ENCODE assay signal across 8 cellular contexts in the genomic region with DNA sequence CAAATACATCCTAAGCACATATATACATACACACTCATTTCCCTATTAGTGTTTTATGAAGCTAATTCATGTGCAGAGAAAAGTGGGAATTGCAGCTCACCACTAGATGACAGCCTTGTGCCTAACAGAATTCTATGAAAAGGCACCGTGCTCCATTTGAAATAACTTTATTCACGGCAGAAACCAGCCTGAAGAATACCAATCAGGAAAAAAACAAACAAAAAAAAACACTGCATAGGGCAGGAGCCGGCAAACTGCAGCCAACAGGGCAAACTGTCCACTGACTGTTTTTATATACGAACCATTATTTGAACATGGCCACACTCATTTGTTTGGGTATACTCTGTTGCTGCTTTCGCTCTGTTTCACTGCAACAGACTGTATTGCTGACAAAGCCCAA. TPM values are rescaled to one million over a fixed set of nuclear protein-coding genes. Genes with fewer than 3 reads are reported as not detected.
DNase-seq lines count a peak whose midpoint lies in the region; ATAC-seq and TF ChIP-seq lines count a peak whose summit lies in the region.

No MANE protein-coding gene starts in this region.

- no peaks in the 10 kb centered on the region for H3K9me3 Mint-ChIP-seq in H9

- H4K8ac ChIP-seq in H9 (replicated peaks; ENCODE audit: insufficient read length, low read depth, low read length): no peak overlapping the region

- no peak for TF ChIP-seq EP300 in ovary (IDR thresholded peaks at IDR 0.05)

- no CpG with 5 or more reads among the region's 5 CpGs for WGBS in H9 (ENCODE audit: extremely low coverage, insufficient read length, low lambda C conversion rate)
- WGBS in ovary, 3 donors: 4 to 9% (median 5%) methylated on average over 5 of the region's 5 CpGs

- H3K23ac ChIP-seq in H9 (ENCODE audit: insufficient read length, low read depth, low read length): no peak overlapping the region

- no peak overlapping the region for H2AK5ac ChIP-seq in H9 (ENCODE audit: insufficient read length, low read length)

- H3T11ph ChIP-seq in H9 (ENCODE audit: low read length): no peak overlapping the region

- H2BK5ac ChIP-seq in H9 (ENCODE audit: insufficient read length, low read length): no peak overlapping the region

- H4K91ac ChIP-seq in H9 (ENCODE audit: insufficient read length, low read depth, low read length): no peak overlapping the region

- H3K23me2 ChIP-seq in H9 (ENCODE audit: insufficient read length, low read depth, low read length, poor library complexity, severe bottlenecking): no peaks in the 10 kb centered on the region

- no peaks in the 10 kb centered on the region for H3K4me1 Mint-ChIP-seq in H9

- CTCF ChIA-PET in RWPE1 (lab: Yijun Ruan, JAX): interaction anchor here (0.6 to 0.9 kb wide), 5 partner anchors 86 to 1859 kb away, joined by 3 to 6 read pairs (median 4); no protein-coding TSS in a partner anchor

- H2BK120ac ChIP-seq in H9 (ENCODE audit: low read depth, low read length, poor library complexity, severe bottlenecking): no peak overlapping the region

- H3K56ac ChIP-seq in H9 (ENCODE audit: insufficient read length, low read depth, low read length): no peak overlapping the region

- H4K5ac ChIP-seq in H9 (ENCODE audit: insufficient read length, low read depth, low read length): no peak overlapping the region

- peaks cover 0 to 14% (median 8%) of the 10 kb centered on the region in 3 experiments; a peak in 4 of 7 replicates for H3K36me3 Mint-ChIP-seq in H9 (ENCODE audit: insufficient read depth in 1 of 3, low read depth in 3 of 3)

- H3K4me3 ChIP-seq in BE2C (ENCODE audit: low read depth, low read length) (peak overlapping the region; percentile 31; the same call in 1 of the 2 replicates), ovary (no peak overlapping the region)

- no peak overlapping the region for H3K14ac ChIP-seq in H9 (ENCODE audit: insufficient read depth, low read length)

- no peak for TF ChIP-seq POLR2A in ovary (IDR thresholded peaks at IDR 0.05)

- no peak for ATAC-seq in HG03571 (IDR thresholded peaks at IDR 0.05; ENCODE audit: unreplicated experiment)

- H3K27ac ChIP-seq in H9 (ENCODE audit: insufficient read length, low read depth, low read length) (no peak overlapping the region), RWPE1 (no peak overlapping the region), ovary (no peak overlapping the region)

- intact Hi-C loops in ovary (cut with DNase I): no loop called here

- H3K9me3 ChIP-seq in BE2C (no peaks in the 10 kb centered on the region), H9 (ENCODE audit: control insufficient read depth, low read depth, low read length) (no peaks in the 10 kb centered on the region), ovary (no peaks in the 10 kb centered on the region)

- H3K4ac ChIP-seq in H9 (ENCODE audit: low read depth, low read length): no peak overlapping the region

- no peaks in the 10 kb centered on the region for H3K79me1 ChIP-seq in H9 (ENCODE audit: insufficient read depth, low read depth, low read length, poor library complexity, severe bottlenecking)

- H3K27me3 ChIP-seq in BE2C: no peaks in the 10 kb centered on the region
- H3K27me3 ChIP-seq in H9 (ENCODE audit: insufficient read depth, low read length): no peaks in the 10 kb centered on the region
- H3K27me3 ChIP-seq in ovary: no peaks in the 10 kb centered on the region

- peak; percentile 21 for DNase-seq in BE2C
- DNase-seq in H9: no peak
- DNase-seq in RWPE1 (ENCODE audit: low spot score): peak; percentile 7
- DNase-seq in fibroblast of peridontal ligament (ENCODE audit: extremely low read depth): peak; percentile 71
- DNase-seq in ovary: peak in 1 of 5 donors; percentile 24
- no peak for DNase-seq in GOT3 (lab: John Stamatoyannopoulos, UW)
- DNase-seq in LoVo (ENCODE audit: low spot score): no peak

- no peak overlapping the region for H2BK12ac ChIP-seq in H9 (ENCODE audit: insufficient read length, low read depth, low read length)

- no peak overlapping the region for H3K18ac ChIP-seq in H9 (ENCODE audit: insufficient read length, low read depth, low read length)

- no peak overlapping the region for H2BK15ac ChIP-seq in H9 (ENCODE audit: low read depth, low read length)

- H3K79me2 ChIP-seq in H9 (ENCODE audit: insufficient read depth, low read length): no peaks in the 10 kb centered on the region

- H3K27ac Mint-ChIP-seq in H9: no peak overlapping the region

- H4K20me1 ChIP-seq in H9 (ENCODE audit: control insufficient read depth, insufficient read depth, insufficient read length): no peaks in the 10 kb centered on the region

- no peaks in the 10 kb centered on the region for H3K36me3 ChIP-seq in BE2C
- H3K36me3 ChIP-seq in ovary: no peaks in the 10 kb centered on the region

- TF ChIP-seq CTCF in BE2C (IDR thresholded peaks at IDR 0.05; ENCODE audit: low read depth, low read length) (peak; percentile 90), H9 (conservative IDR thresholded peaks at IDR 0.05) (peak; percentile 62), RWPE1 (conservative IDR thresholded peaks at IDR 0.05; ENCODE audit: low read depth) (peak; percentile 96), ovary (IDR thresholded peaks at IDR 0.05) (peak in 2 of 3 donors; percentile 52 to 64)

- H2AFZ ChIP-seq in H9 (ENCODE audit: low read length): no peak overlapping the region

- H2BK20ac ChIP-seq in H9 (ENCODE audit: low read depth, low read length, poor library complexity, severe bottlenecking): no peak overlapping the region

- H3K4me1 ChIP-seq in BE2C (0 out of 2 replicates have a peak, but pooled peaks cover 3% of the 10 kb centered on the region), H9 (ENCODE audit: insufficient read depth, low read length) (no peaks in the 10 kb centered on the region), ovary (ENCODE audit: insufficient read depth) (peaks cover 2% of the 10 kb centered on the region)

- H3K9ac ChIP-seq in H9 (ENCODE audit: extremely low read depth, insufficient read length, low read length): no peak overlapping the region

- POLR2A ChIA-PET in RWPE1 (lab: Yijun Ruan, JAX; ENCODE audit: low non-redundant PET): no interaction called here

- no peak overlapping the region for H3K4me2 ChIP-seq in H9 (ENCODE audit: insufficient read depth, insufficient read length, low read length)

- no peak overlapping the region for H3K4me3 Mint-ChIP-seq in H9

- no peaks in the 10 kb centered on the region for H3K27me3 Mint-ChIP-seq in H9 (ENCODE audit: low read depth)

RNA-seq across cellular contexts. Expression of gene ERMP1, which starts 33.6 kb away (rescaled TPM):
- 1.6 TPM for polyA plus RNA-seq in BE2C (2012; ENCODE audit: insufficient read depth, insufficient read length, low read depth)
- total RNA-seq in H9 (2021): 19.0 and 20.2 TPM in 2 replicates
- 10 to 100 TPM in 6 of 7 donors, 1 to 10 TPM in 1; 9.4 to 18.3 (median 14.8) TPM for total RNA-seq in ovary
- 100 to 1,000 TPM in 1 of 2 donors, 1 to 10 TPM in 1; 8.3 to 217 TPM for polyA plus RNA-seq in ovary

Comparison
In these comparisons a context has a peak if more than half of its experiments do, and no peak if none do; other contexts are left out.
1. DNase-seq: peak in BE2C (single experiment), RWPE1 (single experiment) and fibroblast of peridontal ligament (single experiment); none in H9 (single experiment), GOT3 (single experiment) and LoVo (single experiment).
2. Peak in every context shown above with its lines, with median percentiles within 50 percentile points of each other: CTCF ChIP-seq.